Comparison of ENCODE assay signal across 11 cellular contexts in the genomic region with DNA sequence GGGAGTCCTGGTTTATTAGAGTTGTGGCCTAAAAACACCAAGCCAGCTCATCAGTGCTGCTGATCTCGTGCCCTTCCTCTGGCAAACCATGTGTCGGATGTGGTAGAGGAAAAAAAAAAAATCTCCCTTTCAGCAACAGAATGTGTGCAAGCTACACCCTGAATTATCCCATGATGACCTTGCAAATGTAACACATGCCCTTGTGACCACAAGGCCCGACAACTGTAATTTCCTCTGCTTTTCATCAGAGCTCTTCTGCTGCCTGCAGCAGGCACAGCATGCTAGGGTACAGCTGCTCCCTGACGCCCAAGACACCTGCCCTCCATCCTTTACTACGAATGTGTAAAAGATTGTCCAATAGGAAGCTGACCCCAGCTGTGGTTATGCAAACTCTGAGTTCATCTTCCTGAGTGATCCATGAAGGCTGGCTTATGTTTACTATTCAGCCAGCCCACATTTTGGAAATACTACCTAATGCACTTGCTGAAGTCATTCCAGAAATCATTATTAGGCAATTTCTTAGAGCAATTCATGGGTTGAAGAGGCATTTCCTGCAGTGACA. TPM values are rescaled to one million over a fixed set of nuclear protein-coding genes. Genes with fewer than 3 reads are reported as not detected.
A peak's percentile ranks its signal among the peaks of the same experiment; 100 is the strongest.
DNase-seq lines count a peak whose midpoint lies in the region; TF ChIP-seq lines count a peak whose summit lies in the region.
"Had no signal": no experiment of that assay in that cellular context is flagged by ENCODE, and none has a peak within 500 bp of the region (broad histone marks: within the 10 kb centered on the region; RNA-seq: fewer than 3 reads in every experiment).

No MANE protein-coding gene starts in this region.

- H3K27ac ChIP-seq in mesenchymal stem cell (ENCODE audit: low read length, poor library complexity, severe bottlenecking), result no peak overlapping the region
- H3K27ac ChIP-seq: PC-9 had no signal

- H3K79me1 ChIP-seq in mesenchymal stem cell (replicated peaks; ENCODE audit: low read length, poor library complexity, severe bottlenecking), result no peaks in the 10 kb centered on the region

- no peak overlapping the region for H3K23ac ChIP-seq in mesenchymal stem cell (ENCODE audit: low read length in 2 of 2)

- H2BK15ac ChIP-seq in mesenchymal stem cell (ENCODE audit: low read depth, poor library complexity, severe bottlenecking), result no peak overlapping the region

- no peak overlapping the region for H3K4ac ChIP-seq in mesenchymal stem cell (ENCODE audit: low read depth in 1 of 2, low read length in 2 of 2)

- peaks cover 2% of the 10 kb centered on the region for H3K9me3 Mint-ChIP-seq in chondrocyte (ENCODE audit: low read depth)

- TF ChIP-seq CTCF in chondrocyte (IDR thresholded peaks at IDR 0.05), result no peak

- H3K27ac Mint-ChIP-seq in chondrocyte (ENCODE audit: unreplicated experiment), result no peak overlapping the region

- H3K18ac ChIP-seq in mesenchymal stem cell (ENCODE audit: low read depth in 1 of 2, low read length in 2 of 2), result no peak overlapping the region

- DNase-seq in CD1c-positive myeloid dendritic cell (ENCODE audit: extremely low spot score), result peak; percentile 18
- DNase-seq in M059J (ENCODE audit: low read depth), result peak; percentile 90
- peak; percentile 45 for DNase-seq in UCSD-AML1 (lab: John Stamatoyannopoulos, UW; ENCODE audit: unreplicated experiment)
- DNase-seq in mesenchymal stem cell, result peak; percentile 86
- no peak for DNase-seq in NCI-H446 treated with DMSO at 0.1 percent for 48 hours (lab: John Stamatoyannopoulos, UW)
- DNase-seq in iPS-NIHi7 (ENCODE audit: extremely low spot score), result no peak
- no peak for DNase-seq in chondrocyte (ENCODE audit: low spot score)
- no peak for DNase-seq in occipital lobe (lab: John Stamatoyannopoulos, UW)
- DNase-seq: PC-9 had no signal

- H4K8ac ChIP-seq in mesenchymal stem cell (ENCODE audit: low read length), result peak overlapping the region; percentile 63

- no peak overlapping the region for H2BK120ac ChIP-seq in mesenchymal stem cell (ENCODE audit: low read depth, low read length)

- no peak overlapping the region for H4K91ac ChIP-seq in mesenchymal stem cell (ENCODE audit: low read length)

- no peak overlapping the region for H2BK5ac ChIP-seq in mesenchymal stem cell (ENCODE audit: low read depth, low read length, poor library complexity, severe bottlenecking)

- H2BK12ac ChIP-seq in mesenchymal stem cell (ENCODE audit: low read length in 2 of 2), result no peak overlapping the region

- H3K4me2 ChIP-seq in mesenchymal stem cell (ENCODE audit: low read length, poor library complexity, severe bottlenecking), result no peak overlapping the region
- H3K4me2 ChIP-seq: PC-9 had no signal

- H3K9ac ChIP-seq in mesenchymal stem cell (ENCODE audit: low read length), result peak overlapping the region; percentile 64

- peaks cover 3% of the 10 kb centered on the region for H3K4me1 ChIP-seq in mesenchymal stem cell (ENCODE audit: control insufficient read depth, insufficient read depth, low read depth, low read length)

- H2AK5ac ChIP-seq in mesenchymal stem cell (ENCODE audit: low read length, severe bottlenecking), result no peak overlapping the region

- no peaks in the 10 kb centered on the region for H3K27me3 ChIP-seq in mesenchymal stem cell (ENCODE audit: control insufficient read depth in 1 of 2, insufficient read depth in 1 of 2, low read length in 2 of 2)

- no peak overlapping the region for H3K4me3 Mint-ChIP-seq in chondrocyte (ENCODE audit: unreplicated experiment)

- H3K36me3 ChIP-seq in mesenchymal stem cell (ENCODE audit: control insufficient read depth in 1 of 2, insufficient read depth in 2 of 2, low read depth in 1 of 2, low read length in 2 of 2), result no peaks in the 10 kb centered on the region

- 47% methylated on average over 4 of the region's 5 CpGs for WGBS in mesenchymal stem cell

- no peak overlapping the region for H3K4me3 ChIP-seq in mesenchymal stem cell (ENCODE audit: insufficient read depth in 1 of 2, low read depth in 1 of 2, low read length in 2 of 2)
- H3K4me3 ChIP-seq: PC-9, skin epidermis had no signal

- H3K36me3 Mint-ChIP-seq in chondrocyte (ENCODE audit: low read depth), result no peaks in the 10 kb centered on the region

- H2AFZ ChIP-seq in mesenchymal stem cell (ENCODE audit: low read depth, low read length), result no peak overlapping the region
- H2AFZ ChIP-seq: PC-9 had no signal

- H3K4me1 Mint-ChIP-seq in chondrocyte (ENCODE audit: low read depth), result peaks cover 4% of the 10 kb centered on the region

- H3K27me3 Mint-ChIP-seq in chondrocyte (ENCODE audit: low read depth), result no peaks in the 10 kb centered on the region

- no peak overlapping the region for H3K14ac ChIP-seq in mesenchymal stem cell (ENCODE audit: low read length in 2 of 2)

- H3K9me3 ChIP-seq in mesenchymal stem cell (ENCODE audit: control insufficient read depth, low read length), result no peaks in the 10 kb centered on the region

RNA-seq across cellular contexts. Expression of a gene that starts 14.6 kb away (rescaled TPM):
- 5.5 and 7.0 TPM in 2 replicates for total RNA-seq in M059J (2014; rRNA removed; shearing (Covaris generic))
- 7.0 TPM for polyA plus RNA-seq in mesenchymal stem cell (2013, experiment 1 of 2)
- 6.8 TPM for polyA plus RNA-seq in mesenchymal stem cell (2013, experiment 2 of 2)
- total RNA-seq in chondrocyte (17.8 to 45.0 TPM (median 21.3 TPM) in 3 replicates), occipital lobe (1.6 TPM)
- total RNA-seq: activated CD8-positive, alpha-beta memory T cell treated with anti-CD3 and anti-CD28 coated beads for 36 hours had no signal

Comparison
In these comparisons a context has a peak if more than half of its experiments do, and no peak if none do; other contexts are left out.
1. DNase-seq: peak in CD1c-positive myeloid dendritic cell (single experiment), M059J (single experiment), UCSD-AML1 (single experiment) and mesenchymal stem cell (single experiment); none in NCI-H446 treated with DMSO at 0.1 percent for 48 hours (single experiment), iPS-NIHi7 (single experiment), chondrocyte (single experiment) and occipital lobe (single experiment).